In genomic region chr13:27339299-27339698, GRCh38 we compare ENCODE assay signal across 8 cellular contexts.
DNase-seq lines count a peak whose midpoint lies in the region; ATAC-seq, FAIRE-seq and TF ChIP-seq lines count a peak whose summit lies in the region.

No MANE protein-coding gene starts in this region.

- in situ Hi-C loops in GM13977 (cut with MboI; ENCODE audit: low pct_unique_long_range_greater_than_20kb, low sequenced_read_pairs, unreplicated experiment) = no loop called here

- ATAC-seq in A549 (peak; percentile 80 to 94), T-cell (replicated peaks in 1 of 4) (peak in 3 of 4 experiments; percentile 69 to 88 (median 78)), GM21367 (IDR thresholded peaks at IDR 0.05; ENCODE audit: unreplicated experiment) (no peak), HG02571 (IDR thresholded peaks at IDR 0.05; ENCODE audit: unreplicated experiment) (no peak)

- POLR2A ChIA-PET in A549 (lab: Yijun Ruan, JAX) = no interaction called here
- POLR2A ChIA-PET in T-cell (lab: Charles Lee) = interaction anchor here in 1 of 2 donors (0.7 kb wide), 1 partner anchor 303 kb away, joined by 13 read pairs; no protein-coding TSS in a partner anchor

- H3K36me3 Mint-ChIP-seq in T-cell (no peaks in the 10 kb centered on the region), chondrocyte (ENCODE audit: low read depth) (no peaks in the 10 kb centered on the region), osteocyte (ENCODE audit: unreplicated experiment) (no peaks in the 10 kb centered on the region)

- H3K9me3 ChIP-seq in A549 = no peaks in the 10 kb centered on the region

- WGBS in A549 (ENCODE audit: missing lambda C conversion rate) = 20% methylated on average over 6 of the region's 6 CpGs

- H3K4me1 ChIP-seq in A549 = peaks cover 11% of the 10 kb centered on the region; the same call in 1 of the 3 replicates

- CTCF ChIA-PET in A549 (lab: Yijun Ruan, JAX) (interaction anchor here (0.6 to 2.7 kb wide), 20 partner anchors 9 to 393 kb away, joined by 3 to 13 read pairs (median 5); no protein-coding TSS in a partner anchor), T-cell (lab: Charles Lee) (interaction anchor here (0.6 to 1.5 kb wide), 18 partner anchors 8 to 1353 kb away, joined by 3 to 9 read pairs (median 4); partner anchors contain the start of gene RASL11A (in 1 of the 2))

- H3K27me3 Mint-ChIP-seq in T-cell (peaks cover 7 to 9% of the 10 kb centered on the region in 2 donors), chondrocyte (ENCODE audit: low read depth) (peaks cover 53% of the 10 kb centered on the region), osteocyte (ENCODE audit: unreplicated experiment) (peaks cover 41% of the 10 kb centered on the region)

- DNase-seq in A549 (ENCODE audit: low read depth in 1 of 2, low spot score in 1 of 2) = peak; percentile 37 to 73
- DNase-seq in GM13977 (ENCODE audit: low spot score) = peak; percentile 51
- peak; percentile 55 for DNase-seq in Jurkat, Clone E6-1 (ENCODE audit: low read depth, low spot score)
- peak in 32 of 34 experiments; percentile 7 to 60 (median 32) for DNase-seq in T-cell
- DNase-seq in chondrocyte (ENCODE audit: low spot score) = no peak
- DNase-seq in osteocyte (ENCODE audit: extremely low spot score, unreplicated experiment) = no peak

- H3K4me3 Mint-ChIP-seq in T-cell (no peak overlapping the region), chondrocyte (ENCODE audit: unreplicated experiment) (no peak overlapping the region), osteocyte (ENCODE audit: unreplicated experiment) (no peak overlapping the region)

- peak; percentile 39; the same call in 2 of the 3 replicates for TF ChIP-seq CTCF in A549 (IDR thresholded peaks at IDR 0.05)
- TF ChIP-seq CTCF in GM13977 (IDR thresholded peaks at IDR 0.05; ENCODE audit: extremely low read depth, insufficient read depth, missing control alignments) = peak; percentile 65
- peak; percentile 73 for TF ChIP-seq CTCF in chondrocyte (IDR thresholded peaks at IDR 0.05)
- peak; percentile 54 for TF ChIP-seq CTCF in osteocyte (IDR thresholded peaks at IDR 0.05)

- H3K27ac ChIP-seq in A549 = no peak overlapping the region

- peak in 1 of 2 experiments; percentile 42; a peak in 2 of 5 replicates for TF ChIP-seq RAD21 in A549 (conservative IDR thresholded peaks at IDR 0.05 in 1 of 2, IDR thresholded peaks at IDR 0.05 in 1 of 2)

- H3K4me1 Mint-ChIP-seq in T-cell (peaks cover 0 to 3% (median 3%) of the 10 kb centered on the region in 3 donors), chondrocyte (ENCODE audit: low read depth) (no peaks in the 10 kb centered on the region), osteocyte (ENCODE audit: unreplicated experiment) (no peaks in the 10 kb centered on the region)

- no peak overlapping the region for H3K27ac Mint-ChIP-seq in T-cell
- no peak overlapping the region for H3K27ac Mint-ChIP-seq in chondrocyte (ENCODE audit: unreplicated experiment)
- no peak overlapping the region for H3K27ac Mint-ChIP-seq in osteocyte (ENCODE audit: unreplicated experiment)

- H3K9me3 Mint-ChIP-seq in T-cell (no peaks in the 10 kb centered on the region), chondrocyte (ENCODE audit: low read depth) (no peaks in the 10 kb centered on the region), osteocyte (ENCODE audit: unreplicated experiment) (no peaks in the 10 kb centered on the region)

- no peak for TF ChIP-seq EP300 in A549 (IDR thresholded peaks at IDR 0.05)

- peak overlapping the region; percentile 41; the same call in 1 of the 3 replicates for H3K4me2 ChIP-seq in A549

- FAIRE-seq in A549 (lab: Jason Lieb, UNC) = no peak

- H3K4me3 ChIP-seq in A549 = no peak overlapping the region
- H3K4me3 ChIP-seq in Jurkat, Clone E6-1 (ENCODE audit: low read length) = no peak overlapping the region

- no peak for TF ChIP-seq POLR2A in A549 (IDR thresholded peaks at IDR 0.05; ENCODE audit: low read length)

TF ChIP-seq in A549, 52 proteins besides CTCF, POLR2A, EP300 and RAD21:
- TF ChIP-seq CEBPB (IDR thresholded peaks at IDR 0.05) = no peak
- TF ChIP-seq TFCP2L1 (CRISPR knock-in tag; IDR thresholded peaks at IDR 0.05) = no peak
- no peak for TF ChIP-seq HDAC2 (IDR thresholded peaks at IDR 0.05)
- TF ChIP-seq NR3C1 (IDR thresholded peaks at IDR 0.05) = no peak
- no peak for TF ChIP-seq EHF (CRISPR knock-in tag; IDR thresholded peaks at IDR 0.05)
- no peak for TF ChIP-seq CBX8 (IDR thresholded peaks at IDR 0.05)
- no peak for TF ChIP-seq HES2 (IDR thresholded peaks at IDR 0.05)
- TF ChIP-seq, protein P1, sequence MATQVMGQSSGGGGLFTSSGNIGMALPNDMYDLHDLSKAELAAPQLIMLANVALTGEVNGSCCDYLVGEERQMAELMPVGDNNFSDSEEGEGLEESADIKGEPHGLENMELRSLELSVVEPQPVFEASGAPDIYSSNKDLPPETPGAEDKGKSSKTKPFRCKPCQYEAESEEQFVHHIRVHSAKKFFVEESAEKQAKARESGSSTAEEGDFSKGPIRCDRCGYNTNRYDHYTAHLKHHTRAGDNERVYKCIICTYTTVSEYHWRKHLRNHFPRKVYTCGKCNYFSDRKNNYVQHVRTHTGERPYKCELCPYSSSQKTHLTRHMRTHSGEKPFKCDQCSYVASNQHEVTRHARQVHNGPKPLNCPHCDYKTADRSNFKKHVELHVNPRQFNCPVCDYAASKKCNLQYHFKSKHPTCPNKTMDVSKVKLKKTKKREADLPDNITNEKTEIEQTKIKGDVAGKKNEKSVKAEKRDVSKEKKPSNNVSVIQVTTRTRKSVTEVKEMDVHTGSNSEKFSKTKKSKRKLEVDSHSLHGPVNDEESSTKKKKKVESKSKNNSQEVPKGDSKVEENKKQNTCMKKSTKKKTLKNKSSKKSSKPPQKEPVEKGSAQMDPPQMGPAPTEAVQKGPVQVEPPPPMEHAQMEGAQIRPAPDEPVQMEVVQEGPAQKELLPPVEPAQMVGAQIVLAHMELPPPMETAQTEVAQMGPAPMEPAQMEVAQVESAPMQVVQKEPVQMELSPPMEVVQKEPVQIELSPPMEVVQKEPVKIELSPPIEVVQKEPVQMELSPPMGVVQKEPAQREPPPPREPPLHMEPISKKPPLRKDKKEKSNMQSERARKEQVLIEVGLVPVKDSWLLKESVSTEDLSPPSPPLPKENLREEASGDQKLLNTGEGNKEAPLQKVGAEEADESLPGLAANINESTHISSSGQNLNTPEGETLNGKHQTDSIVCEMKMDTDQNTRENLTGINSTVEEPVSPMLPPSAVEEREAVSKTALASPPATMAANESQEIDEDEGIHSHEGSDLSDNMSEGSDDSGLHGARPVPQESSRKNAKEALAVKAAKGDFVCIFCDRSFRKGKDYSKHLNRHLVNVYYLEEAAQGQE (IDR thresholded peaks at IDR 0.05) = no peak
- no peak for TF ChIP-seq BHLHE40 (IDR thresholded peaks at IDR 0.05; ENCODE audit: low read depth, low read length)
- no peak for TF ChIP-seq HMGXB4 (CRISPR knock-in tag; IDR thresholded peaks at IDR 0.05; ENCODE audit: borderline replicate concordance)
- no peak for TF ChIP-seq ZC3H11A (IDR thresholded peaks at IDR 0.05)
- TF ChIP-seq ZFP36 (IDR thresholded peaks at IDR 0.05; ENCODE audit: borderline replicate concordance, partially characterized antibody) = no peak
- TF ChIP-seq HOXB13 (CRISPR knock-in tag; IDR thresholded peaks at IDR 0.05; ENCODE audit: low read depth) = no peak
- TF ChIP-seq JUN (IDR thresholded peaks at IDR 0.05) = no peak

Comparison
In these comparisons a context has a peak if more than half of its experiments do, and no peak if none do; other contexts are left out.
1. ATAC-seq: peak in A549 (2 of 2) and T-cell (3 of 4); none in GM21367 (single experiment) and HG02571 (single experiment).
2. DNase-seq: peak in A549 (2 of 2), GM13977 (single experiment), Jurkat, Clone E6-1 (single experiment) and T-cell (32 of 34); none in chondrocyte (single experiment) and osteocyte (single experiment).
3. Peak in every context shown above with its lines, with median percentiles within 50 percentile points of each other: CTCF ChIP-seq.